11 cellular contexts compared by ENCODE assay signal in the genomic region with DNA sequence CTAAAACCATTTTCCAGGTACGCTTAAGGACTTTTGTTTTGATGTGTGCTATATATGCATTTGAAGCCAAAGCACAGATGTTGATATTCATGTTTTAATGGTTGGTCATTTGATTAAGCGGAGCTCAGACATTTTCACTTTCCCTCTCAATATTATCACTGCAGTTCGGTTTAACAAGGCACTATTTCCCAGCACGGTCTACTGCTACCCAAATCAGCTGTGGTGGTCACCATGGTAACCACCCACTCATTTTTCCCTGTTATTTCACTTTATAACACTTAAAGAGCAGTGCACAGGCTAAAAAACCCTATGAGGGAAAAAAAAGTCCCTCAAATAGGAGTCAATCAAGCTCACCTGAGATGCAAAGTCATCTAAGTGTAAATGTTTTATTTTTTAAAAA.
DNase-seq lines count a peak whose midpoint lies in the region; ATAC-seq and TF ChIP-seq lines count a peak whose summit lies in the region.
"Had no signal": no experiment of that assay in that cellular context is flagged by ENCODE, and none has a peak within 500 bp of the region (broad histone marks: within the 10 kb centered on the region; RNA-seq: fewer than 3 reads in every experiment).

No MANE protein-coding gene starts in this region.

- H3K79me2 ChIP-seq in mammary epithelial cell (ENCODE audit: insufficient read depth, low read length) (no peaks in the 10 kb centered on the region), trophoblast cell (ENCODE audit: control insufficient read depth, insufficient read depth, low read length, poor library complexity) (no peaks in the 10 kb centered on the region)

- H2AFZ ChIP-seq in mammary epithelial cell (ENCODE audit: low read depth, low read length) (peak overlapping the region; percentile 83), trophoblast cell (ENCODE audit: insufficient read depth, low read length, poor library complexity) (no peak overlapping the region)

- no peak overlapping the region for H3K23ac ChIP-seq in trophoblast cell (ENCODE audit: low read length)

- POLR2A ChIA-PET in activated CD4-positive, alpha-beta memory T cell treated with anti-CD3 and anti-CD28 coated beads for 36 hours (lab: Charles Lee), result no interaction called here

- 5% methylated on average over 4 of the region's 4 CpGs for WGBS in mammary epithelial cell (ENCODE audit: low coverage, missing lambda C conversion rate)
- WGBS in trophoblast cell (ENCODE audit: extremely low coverage, insufficient coverage, insufficient read length), result no CpG with 5 or more reads among the region's 4 CpGs

- H3K4ac ChIP-seq in trophoblast cell (ENCODE audit: low read depth, low read length), result no peak overlapping the region

- H2AK5ac ChIP-seq in trophoblast cell (ENCODE audit: low read length), result no peak overlapping the region

- no peak overlapping the region for H4K8ac ChIP-seq in trophoblast cell (ENCODE audit: low read depth, low read length)

- TF ChIP-seq CTCF in mammary epithelial cell (conservative IDR thresholded peaks at IDR 0.05 in 1 of 2, IDR thresholded peaks at IDR 0.05 in 1 of 2; ENCODE audit: extremely low read depth in 1 of 2, insufficient read depth in 1 of 2, low read depth in 1 of 2, low read length in 2 of 2), result no peak

- H3K27me3 ChIP-seq in mammary epithelial cell (ENCODE audit: insufficient read depth, low read length) (no peaks in the 10 kb centered on the region), trophoblast cell (ENCODE audit: insufficient read depth, low read length) (no peaks in the 10 kb centered on the region)

- no peak overlapping the region for H2BK5ac ChIP-seq in trophoblast cell (ENCODE audit: low read depth, low read length, poor library complexity)

- H3K4me2 ChIP-seq in mammary epithelial cell (ENCODE audit: insufficient read depth, low read depth, low read length) (no peak overlapping the region), trophoblast cell (ENCODE audit: low read length) (peak overlapping the region; percentile 40)

- peaks cover 12% of the 10 kb centered on the region for H3K27me3 Mint-ChIP-seq in activated T-helper 1 cell treated with anti-CD3 and anti-CD28 coated beads, Interleukin-12 subunit alpha, Interleukin-12 subunit beta, Interleukin-2, Interleukin-4 antibody, amounts not matched to agents 30 ng/mL and 10 ng/mL and 1 ng/mL, durations not matched to agents 14 hours and 24 hours and 36 hours (ENCODE audit: insufficient read depth)
- peaks cover 8% of the 10 kb centered on the region for H3K27me3 Mint-ChIP-seq in activated CD4-positive, alpha-beta memory T cell treated with anti-CD3 and anti-CD28 coated beads for 36 hours

- no TSS peak for BruUV-seq in mammary epithelial cell (replicated peaks; lab: Mats Ljungman, UMichigan)

- H4K91ac ChIP-seq in trophoblast cell (ENCODE audit: low read depth, low read length), result no peak overlapping the region

- H3K9ac ChIP-seq in mammary epithelial cell (ENCODE audit: insufficient read depth, low read length) (no peak overlapping the region), trophoblast cell (ENCODE audit: low read length) (no peak overlapping the region)

- in situ Hi-C loops in mammary epithelial cell (cut with MboI; ENCODE audit: low sequenced_read_pairs in 2 of 2), result no loop called here

- DNase-seq in mammary epithelial cell (no peak), trophoblast cell (no peak), posterior vena cava (ENCODE audit: low spot score) (no peak), HK-2 (ENCODE audit: unreplicated experiment) (no peak)
- DNase-seq in activated T-helper 1 cell treated with anti-CD3 and anti-CD28 coated beads, Interleukin-12 subunit alpha, Interleukin-12 subunit beta, Interleukin-2, Interleukin-4 antibody, amounts not matched to agents 30 ng/mL and 10 ng/mL and 1 ng/mL, durations not matched to agents 14 hours and 24 hours and 36 hours (ENCODE audit: low spot score), result no peak
- DNase-seq in activated CD4-positive, alpha-beta memory T cell treated with anti-CD3 and anti-CD28 coated beads for 36 hours, result no peak
- DNase-seq: CD4-positive, alpha-beta T cell; NCI-H345 had no signal

- CTCF ChIA-PET in mammary epithelial cell (lab: Charles Lee; ENCODE audit: low non-redundant PET), result no interaction called here
- CTCF ChIA-PET in activated CD4-positive, alpha-beta memory T cell treated with anti-CD3 and anti-CD28 coated beads for 36 hours (lab: Charles Lee), result interaction anchor here (0.7 to 1.8 kb wide), 2 partner anchors 364 to 433 kb away, joined by 3 to 9 read pairs; no protein-coding TSS in a partner anchor

- no peak overlapping the region for H3K4me3 ChIP-seq in mammary epithelial cell (replicated peaks in 1 of 3; ENCODE audit: insufficient read depth in 1 of 3, low read depth in 2 of 3, low read length in 3 of 3)
- H3K4me3 ChIP-seq in trophoblast cell (ENCODE audit: low read depth, low read length), result no peak overlapping the region

- no peak overlapping the region for H2BK12ac ChIP-seq in trophoblast cell (ENCODE audit: low read length)

- intact Hi-C loops in mammary epithelial cell (cut with micrococcal nuclease) (loop anchor here (2.0 kb wide), 1 partner anchor 205 kb away; no protein-coding TSS in a partner anchor), posterior vena cava (cut with DNase I) (loop anchor here in 1 of 2 donors (10.0 kb wide), 1 partner anchor 431 kb away; no protein-coding TSS in a partner anchor)
- intact Hi-C loops in activated T-helper 1 cell treated with anti-CD3 and anti-CD28 coated beads, Interleukin-12 subunit alpha, Interleukin-12 subunit beta, Interleukin-2, Interleukin-4 antibody, amounts not matched to agents 30 ng/mL and 10 ng/mL and 1 ng/mL, durations not matched to agents 14 hours and 24 hours and 36 hours (cut with micrococcal nuclease), result loop anchor here (2.0 kb wide), 1 partner anchor 433 kb away; no protein-coding TSS in a partner anchor
- intact Hi-C loops in activated CD4-positive, alpha-beta memory T cell treated with anti-CD3 and anti-CD28 coated beads for 36 hours (cut with micrococcal nuclease), result loop anchor here (10.0 kb wide), 1 partner anchor 861 kb away; no protein-coding TSS in a partner anchor

- no peak overlapping the region for H3K27ac Mint-ChIP-seq in activated T-helper 1 cell treated with anti-CD3 and anti-CD28 coated beads, Interleukin-12 subunit alpha, Interleukin-12 subunit beta, Interleukin-2, Interleukin-4 antibody, amounts not matched to agents 30 ng/mL and 10 ng/mL and 1 ng/mL, durations not matched to agents 14 hours and 24 hours and 36 hours
- H3K27ac Mint-ChIP-seq in activated CD4-positive, alpha-beta memory T cell treated with anti-CD3 and anti-CD28 coated beads for 36 hours, result no peak overlapping the region
- H3K27ac Mint-ChIP-seq: CD4-positive, alpha-beta T cell had no signal

- no peak overlapping the region for H3K18ac ChIP-seq in trophoblast cell (ENCODE audit: low read length)

- dilution Hi-C loops in mammary epithelial cell (cut with HindIII; ENCODE audit: low sequenced_read_pairs), result no loop called here

- H3K9me3 Mint-ChIP-seq in activated T-helper 1 cell treated with anti-CD3 and anti-CD28 coated beads, Interleukin-12 subunit alpha, Interleukin-12 subunit beta, Interleukin-2, Interleukin-4 antibody, amounts not matched to agents 30 ng/mL and 10 ng/mL and 1 ng/mL, durations not matched to agents 14 hours and 24 hours and 36 hours, result no peaks in the 10 kb centered on the region
- H3K9me3 Mint-ChIP-seq in activated CD4-positive, alpha-beta memory T cell treated with anti-CD3 and anti-CD28 coated beads for 36 hours, result no peaks in the 10 kb centered on the region
- H3K9me3 Mint-ChIP-seq: CD4-positive, alpha-beta T cell had no signal

- H3K27ac ChIP-seq in mammary epithelial cell (ENCODE audit: insufficient read depth, low read depth, low read length) (no peak overlapping the region), trophoblast cell (ENCODE audit: low read depth, low read length) (peak overlapping the region; percentile 72)
- H3K27ac ChIP-seq: RWPE1 had no signal

- no peaks in the 10 kb centered on the region for H3K36me3 Mint-ChIP-seq in activated T-helper 1 cell treated with anti-CD3 and anti-CD28 coated beads, Interleukin-12 subunit alpha, Interleukin-12 subunit beta, Interleukin-2, Interleukin-4 antibody, amounts not matched to agents 30 ng/mL and 10 ng/mL and 1 ng/mL, durations not matched to agents 14 hours and 24 hours and 36 hours (ENCODE audit: low read depth)
- H3K36me3 Mint-ChIP-seq in activated CD4-positive, alpha-beta memory T cell treated with anti-CD3 and anti-CD28 coated beads for 36 hours, result no peaks in the 10 kb centered on the region

- H4K20me1 ChIP-seq in mammary epithelial cell (ENCODE audit: insufficient read depth, low read length), result no peaks in the 10 kb centered on the region

- peaks cover 6% of the 10 kb centered on the region for H3K4me1 Mint-ChIP-seq in activated T-helper 1 cell treated with anti-CD3 and anti-CD28 coated beads, Interleukin-12 subunit alpha, Interleukin-12 subunit beta, Interleukin-2, Interleukin-4 antibody, amounts not matched to agents 30 ng/mL and 10 ng/mL and 1 ng/mL, durations not matched to agents 14 hours and 24 hours and 36 hours (ENCODE audit: low read depth)
- peaks cover 7% of the 10 kb centered on the region for H3K4me1 Mint-ChIP-seq in activated CD4-positive, alpha-beta memory T cell treated with anti-CD3 and anti-CD28 coated beads for 36 hours (ENCODE audit: low read depth)

- peak; percentile 55 for ATAC-seq in GM18502 (IDR thresholded peaks at IDR 0.05; ENCODE audit: poor library complexity, unreplicated experiment)
- peak; percentile 52 for ATAC-seq in HG03060 (IDR thresholded peaks at IDR 0.05; ENCODE audit: low read depth, unreplicated experiment)

- no peak overlapping the region for H2BK120ac ChIP-seq in trophoblast cell (ENCODE audit: insufficient read depth, low read length, poor library complexity)

- no peak overlapping the region for H3K14ac ChIP-seq in trophoblast cell (ENCODE audit: low read length)

- H4K12ac ChIP-seq in trophoblast cell (ENCODE audit: low read depth, low read length), result no peak overlapping the region

- H3K36me3 ChIP-seq in mammary epithelial cell (ENCODE audit: insufficient read depth, low read length), result no peaks in the 10 kb centered on the region
- no peaks in the 10 kb centered on the region for H3K36me3 ChIP-seq in trophoblast cell (ENCODE audit: control insufficient read depth in 1 of 2, insufficient read depth in 2 of 2, low read length in 2 of 2)

- H3K4me1 ChIP-seq in mammary epithelial cell (ENCODE audit: insufficient read depth, low read length), result peaks cover 5% of the 10 kb centered on the region
- peaks cover 0 to 6% of the 10 kb centered on the region in 2 experiments for H3K4me1 ChIP-seq in trophoblast cell (ENCODE audit: control insufficient read depth in 1 of 2, insufficient read depth in 2 of 2, low read length in 2 of 2)

- no peak overlapping the region for H3K4me3 Mint-ChIP-seq in activated T-helper 1 cell treated with anti-CD3 and anti-CD28 coated beads, Interleukin-12 subunit alpha, Interleukin-12 subunit beta, Interleukin-2, Interleukin-4 antibody, amounts not matched to agents 30 ng/mL and 10 ng/mL and 1 ng/mL, durations not matched to agents 14 hours and 24 hours and 36 hours
- H3K4me3 Mint-ChIP-seq in activated CD4-positive, alpha-beta memory T cell treated with anti-CD3 and anti-CD28 coated beads for 36 hours, result no peak overlapping the region
- H3K4me3 Mint-ChIP-seq: CD4-positive, alpha-beta T cell had no signal

- H3K9me3 ChIP-seq in mammary epithelial cell (replicated peaks; ENCODE audit: insufficient read depth, low read length) (no peaks in the 10 kb centered on the region), trophoblast cell (ENCODE audit: insufficient read depth, low read depth, low read length) (no peaks in the 10 kb centered on the region)

- H3K79me1 ChIP-seq in trophoblast cell (ENCODE audit: low read length), result peaks cover 2% of the 10 kb centered on the region
